ENCODE assay signal across 11 cellular contexts in genomic region chr10:61136151-61136550, GRCh38.
A peak's percentile ranks its signal among the peaks of the same experiment; 100 is the strongest.
DNase-seq lines count a peak whose midpoint lies in the region; ATAC-seq and TF ChIP-seq lines count a peak whose summit lies in the region.
"Had no signal": no experiment of that assay in that cellular context is flagged by ENCODE, and none has a peak within 500 bp of the region (broad histone marks: within the 10 kb centered on the region; RNA-seq: fewer than 3 reads in every experiment).

No MANE protein-coding gene starts in this region.

- peaks cover 7% of the 10 kb centered on the region for H3K4me1 Mint-ChIP-seq in HFFc6 (ENCODE audit: low read depth)
- H3K4me1 Mint-ChIP-seq: activated T-helper 17 cell treated with anti-CD3 and anti-CD28 coated beads, Interleukin-2, amount 50 U/mL, for 72 hours had no signal

- CTCF ChIA-PET in OCI-LY7 (lab: Charles Lee; ENCODE audit: unreplicated experiment) = no interaction called here

- no peak for ATAC-seq in HG03108 (IDR thresholded peaks at IDR 0.05; ENCODE audit: unreplicated experiment)
- ATAC-seq: activated T-helper 17 cell treated with anti-CD3 and anti-CD28 coated beads, Interleukin-2, amount 50 U/mL, for 72 hours had no signal

- BruUV-seq in OCI-LY7 (replicated peaks; lab: Mats Ljungman, UMichigan) = no TSS peak

- H3K36me3 Mint-ChIP-seq in HFFc6 (ENCODE audit: low read depth) = no peaks in the 10 kb centered on the region

- H2AFZ ChIP-seq in OCI-LY7 (ENCODE audit: low read length) (peak overlapping the region; percentile 85; the same call in 1 of the 2 replicates), smooth muscle cell (ENCODE audit: low read depth) (peak overlapping the region; percentile 29)

- H3F3A ChIP-seq in smooth muscle cell (ENCODE audit: low read depth) = no peaks in the 10 kb centered on the region

- TF ChIP-seq CTCF in HFFc6 (IDR thresholded peaks at IDR 0.05) (no peak), OCI-LY7 (conservative IDR thresholded peaks at IDR 0.05; ENCODE audit: low read length) (no peak), foreskin fibroblast (IDR thresholded peaks at IDR 0.05; ENCODE audit: low read depth, low read length) (no peak), smooth muscle cell (IDR thresholded peaks at IDR 0.05; ENCODE audit: borderline replicate concordance, insufficient read depth, poor library complexity, severe bottlenecking) (no peak)

- intact Hi-C loops in OCI-LY7 (cut with micrococcal nuclease; ENCODE audit: unreplicated experiment) = loop anchor here (5.0 kb wide), 1 partner anchor 146 kb away; no protein-coding TSS in a partner anchor

- H3K36me3 ChIP-seq in OCI-LY7 (ENCODE audit: insufficient read depth, low read length) (no peaks in the 10 kb centered on the region), smooth muscle cell (ENCODE audit: low read depth) (no peaks in the 10 kb centered on the region)
- H3K36me3 ChIP-seq: tibial artery had no signal

- H3K9me3 Mint-ChIP-seq in HFFc6 = no peaks in the 10 kb centered on the region
- H3K9me3 Mint-ChIP-seq: activated T-helper 17 cell treated with anti-CD3 and anti-CD28 coated beads, Interleukin-2, amount 50 U/mL, for 72 hours had no signal

- H4K20me1 ChIP-seq in OCI-LY7 (ENCODE audit: insufficient read depth, low read length) (no peaks in the 10 kb centered on the region), smooth muscle cell (ENCODE audit: low read depth) (no peaks in the 10 kb centered on the region)

- peak overlapping the region; percentile 60; the same call in 1 of the 2 replicates for H3K4me2 ChIP-seq in OCI-LY7 (ENCODE audit: low read length)
- no peak overlapping the region for H3K4me2 ChIP-seq in smooth muscle cell

- POLR2A ChIA-PET in OCI-LY7 (lab: Charles Lee) = no interaction called here

- no peak overlapping the region for H3K27ac ChIP-seq in OCI-LY7 (ENCODE audit: low read depth, low read length, poor library complexity, severe bottlenecking)
- no peak overlapping the region for H3K27ac ChIP-seq in smooth muscle cell (ENCODE audit: low read depth)
- H3K27ac ChIP-seq: skin epidermis, tibial artery had no signal

- no peak overlapping the region for H3K4me3 Mint-ChIP-seq in HFFc6
- H3K4me3 Mint-ChIP-seq: activated T-helper 17 cell treated with anti-CD3 and anti-CD28 coated beads, Interleukin-2, amount 50 U/mL, for 72 hours had no signal

- H3K9me3 ChIP-seq in OCI-LY7 (ENCODE audit: low read length) (no peaks in the 10 kb centered on the region), smooth muscle cell (replicated peaks; ENCODE audit: low read depth) (no peaks in the 10 kb centered on the region)
- H3K9me3 ChIP-seq: tibial artery had no signal

- no peaks in the 10 kb centered on the region for H3K9me2 ChIP-seq in OCI-LY7 (ENCODE audit: insufficient read depth, low read length)

- H3K4me1 ChIP-seq in OCI-LY7 (ENCODE audit: insufficient read depth, low read length, poor library complexity, severe bottlenecking) = peaks cover 15% of the 10 kb centered on the region
- no peaks in the 10 kb centered on the region for H3K4me1 ChIP-seq in smooth muscle cell (ENCODE audit: low read depth)

- no peak overlapping the region for H3K27ac Mint-ChIP-seq in HFFc6
- H3K27ac Mint-ChIP-seq: activated T-helper 17 cell treated with anti-CD3 and anti-CD28 coated beads, Interleukin-2, amount 50 U/mL, for 72 hours had no signal

- no peak overlapping the region for H3K9ac ChIP-seq in smooth muscle cell (ENCODE audit: low read depth)

- H3K79me2 ChIP-seq in OCI-LY7 (ENCODE audit: insufficient read depth, low read depth, low read length) (no peaks in the 10 kb centered on the region), smooth muscle cell (ENCODE audit: low read depth) (no peaks in the 10 kb centered on the region)

- WGBS in smooth muscle cell (ENCODE audit: low lambda C conversion rate) = 81% methylated on average over 3 of the region's 3 CpGs

- peak; percentile 1 for DNase-seq in HFFc6
- no peak for DNase-seq in OCI-LY7 (ENCODE audit: low spot score)
- peak; percentile 10 to 34 for DNase-seq in foreskin fibroblast
- no peak for DNase-seq in smooth muscle cell (lab: John Stamatoyannopoulos, UW; ENCODE audit: unreplicated experiment)
- no peak for DNase-seq in HUDEP-2 (lab: John Stamatoyannopoulos, UW; ENCODE audit: unreplicated experiment in 76 of 76)
- no peak for DNase-seq in SHP77 (lab: John Stamatoyannopoulos, UW)
- DNase-seq: activated CD4-positive, alpha-beta T cell treated with anti-CD3 and anti-CD28 coated beads for 4 hours; tibial artery had no signal

- H3K27me3 Mint-ChIP-seq in HFFc6 (ENCODE audit: insufficient read depth) = peaks cover 6% of the 10 kb centered on the region

- no peaks in the 10 kb centered on the region for H3K27me3 ChIP-seq in smooth muscle cell (ENCODE audit: low read depth)
- H3K27me3 ChIP-seq: tibial artery had no signal

- H3K4me3 ChIP-seq in OCI-LY7 (ENCODE audit: low read depth, low read length, poor library complexity, severe bottlenecking) (no peak overlapping the region), foreskin fibroblast (ENCODE audit: low read depth in 1 of 2, low read length in 2 of 2) (no peak overlapping the region), smooth muscle cell (no peak overlapping the region)
- H3K4me3 ChIP-seq: skin epidermis, tibial artery had no signal

Comparison
In these comparisons a context has a peak if more than half of its experiments do, and no peak if none do; other contexts are left out.
1. DNase-seq: peak in HFFc6 (single experiment) and foreskin fibroblast (2 of 2); none in OCI-LY7 (single experiment), smooth muscle cell (single experiment), HUDEP-2 (0 of 76) and SHP77 (0 of 2).